Comparison of ENCODE assay signal across 26 cellular contexts in the genomic region with DNA sequence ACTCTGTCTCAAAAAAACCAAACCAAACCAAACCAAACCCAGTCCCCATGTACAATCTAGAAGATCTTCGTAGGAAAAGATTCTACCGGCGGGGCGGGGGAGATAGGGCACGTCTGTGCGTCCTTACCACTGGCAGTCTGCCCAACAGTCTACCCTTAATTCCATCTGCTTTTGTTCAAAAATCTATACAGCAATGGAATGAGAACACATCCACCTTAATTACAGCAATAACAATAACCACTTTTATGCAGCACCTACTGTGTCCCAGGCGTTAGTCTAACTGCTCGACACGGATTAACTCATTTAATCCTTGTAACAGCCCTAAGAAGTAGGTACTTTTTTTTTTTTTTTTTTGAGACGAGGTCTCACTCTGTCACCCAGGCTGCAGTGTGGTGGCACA. TPM values are rescaled to one million over a fixed set of nuclear protein-coding genes. Genes with fewer than 3 reads are reported as not detected.
A peak's percentile ranks its signal among the peaks of the same experiment; 100 is the strongest.
DNase-seq lines count a peak whose midpoint lies in the region; ATAC-seq, FAIRE-seq and TF ChIP-seq lines count a peak whose summit lies in the region.
"Had no signal": no experiment of that assay in that cellular context is flagged by ENCODE, and none has a peak within 500 bp of the region (broad histone marks: within the 10 kb centered on the region; RNA-seq: fewer than 3 reads in every experiment).

No MANE protein-coding gene starts in this region.

- H3K4me1 Mint-ChIP-seq in natural killer cell treated with Interleukin-12 subunit alpha and Interleukin-12 subunit beta and Interleukin-15 and Interleukin-18, amount 100 ng/mL, for 72 hours (ENCODE audit: low read depth in 2 of 2) = peaks cover 58 to 61% of the 10 kb centered on the region in 2 donors
- H3K4me1 Mint-ChIP-seq in natural killer cell (peaks cover 45 to 51% of the 10 kb centered on the region in 2 donors), astrocyte (ENCODE audit: low read depth, unreplicated experiment) (peaks cover 14% of the 10 kb centered on the region), type B pancreatic cell (ENCODE audit: unreplicated experiment) (peaks cover 26% of the 10 kb centered on the region)

- H3K4me1 ChIP-seq in Loucy (ENCODE audit: insufficient read depth, low read length, poor library complexity, severe bottlenecking) (peaks cover 58% of the 10 kb centered on the region), astrocyte (ENCODE audit: insufficient read depth, low read length) (peaks cover 17% of the 10 kb centered on the region)

- H3K27me3 Mint-ChIP-seq in natural killer cell treated with Interleukin-12 subunit alpha and Interleukin-12 subunit beta and Interleukin-15 and Interleukin-18, amount 100 ng/mL, for 72 hours = no peaks in the 10 kb centered on the region
- H3K27me3 Mint-ChIP-seq in natural killer cell (ENCODE audit: low read depth in 2 of 2) (no peaks in the 10 kb centered on the region), astrocyte (ENCODE audit: low read depth, unreplicated experiment) (no peaks in the 10 kb centered on the region), type B pancreatic cell (no peaks in the 10 kb centered on the region)

- H3K4me2 ChIP-seq in Loucy (ENCODE audit: low read depth, low read length, poor library complexity, severe bottlenecking) = peak overlapping the region; percentile 96
- peak overlapping the region; percentile 98 for H3K4me2 ChIP-seq in astrocyte (ENCODE audit: low read length)

- peak overlapping the region; percentile 32 for H3K4me3 Mint-ChIP-seq in natural killer cell treated with Interleukin-12 subunit alpha and Interleukin-12 subunit beta and Interleukin-15 and Interleukin-18, amount 100 ng/mL, for 72 hours
- H3K4me3 Mint-ChIP-seq in natural killer cell = no peak overlapping the region
- peak overlapping the region; percentile 34 for H3K4me3 Mint-ChIP-seq in astrocyte (ENCODE audit: unreplicated experiment)
- H3K4me3 Mint-ChIP-seq in type B pancreatic cell = peak overlapping the region; percentile 31

- no peaks in the 10 kb centered on the region for H3K9me2 ChIP-seq in Loucy (replicated peaks; ENCODE audit: low read depth, low read length)

- DNase-seq in natural killer cell treated with Interleukin-12 subunit alpha and Interleukin-12 subunit beta and Interleukin-15 and Interleukin-18, amount 100 ng/mL, for 72 hours (ENCODE audit: low spot score) = no peak
- no peak for DNase-seq in natural killer cell
- DNase-seq in astrocyte (ENCODE audit: low read depth) = no peak
- no peak for DNase-seq in type B pancreatic cell (ENCODE audit: extremely low spot score, unreplicated experiment)
- no peak for DNase-seq in NCI-H146 treated with DMSO at 0.1 percent for 48 hours (lab: John Stamatoyannopoulos, UW; ENCODE audit: unreplicated experiment)
- DNase-seq in NCI-H748 (lab: John Stamatoyannopoulos, UW; ENCODE audit: unreplicated experiment) = no peak
- no peak for DNase-seq in occipital lobe (lab: John Stamatoyannopoulos, UW)
- DNase-seq: activated CD4-positive, alpha-beta T cell treated with anti-CD3 and anti-CD28 coated beads, Interleukin-2, amount 50 U/mL, for 4 hours; amniotic stem cell; Caco-2; foreskin melanocyte; hypothalamus; islet precursor cell; NCI-H1436; NCI-H2171 treated with DMSO at 0.1 percent for 48 hours; NCI-H748 treated with DMSO at 0.1 percent for 48 hours; stimulated activated naive CD4-positive, alpha-beta T cell had no signal

- no peaks in the 10 kb centered on the region for H3K9me3 ChIP-seq in Loucy (ENCODE audit: insufficient read depth, low read depth, low read length)
- H3K9me3 ChIP-seq in astrocyte (ENCODE audit: insufficient read depth, low read depth, low read length) = no peaks in the 10 kb centered on the region
- H3K9me3 ChIP-seq: Caco-2, pancreas, tibial nerve had no signal

- H3K4me3 ChIP-seq in Loucy (ENCODE audit: low read length, poor library complexity, severe bottlenecking) = peak overlapping the region; percentile 88
- H3K4me3 ChIP-seq in astrocyte (ENCODE audit: insufficient read depth, low read depth, low read length) = no peak overlapping the region
- H3K4me3 ChIP-seq: pancreas, tibial nerve had no signal

- no peak for ATAC-seq in natural killer cell treated with Interleukin-12 subunit alpha and Interleukin-12 subunit beta and Interleukin-15 and Interleukin-18, amount 100 ng/mL, for 72 hours
- ATAC-seq in natural killer cell = no peak
- ATAC-seq: HepG2, pancreas, sciatic nerve had no signal

- peak overlapping the region; percentile 97 for H3K9ac ChIP-seq in Loucy (ENCODE audit: low read depth, low read length, poor library complexity, severe bottlenecking)
- H3K9ac ChIP-seq in astrocyte (ENCODE audit: low read length) = no peak overlapping the region

- peaks cover 24% of the 10 kb centered on the region for H3K36me3 Mint-ChIP-seq in natural killer cell treated with Interleukin-12 subunit alpha and Interleukin-12 subunit beta and Interleukin-15 and Interleukin-18, amount 100 ng/mL, for 72 hours
- H3K36me3 Mint-ChIP-seq in natural killer cell = no peaks in the 10 kb centered on the region
- H3K36me3 Mint-ChIP-seq in astrocyte (ENCODE audit: low read depth, unreplicated experiment) = peaks cover 10% of the 10 kb centered on the region
- peaks cover 26% of the 10 kb centered on the region for H3K36me3 Mint-ChIP-seq in type B pancreatic cell

- TF ChIP-seq CTCF in natural killer cell (IDR thresholded peaks at IDR 0.05) (no peak), Loucy (conservative IDR thresholded peaks at IDR 0.05; ENCODE audit: low read length) (no peak), astrocyte (IDR thresholded peaks at IDR 0.05; ENCODE audit: insufficient read depth, low read depth, low read length) (no peak), type B pancreatic cell (conservative IDR thresholded peaks at IDR 0.05) (no peak)

- H4K20me1 ChIP-seq in Loucy (ENCODE audit: insufficient read depth, low read length, poor library complexity, severe bottlenecking) = peaks cover 69% of the 10 kb centered on the region
- H4K20me1 ChIP-seq in astrocyte (ENCODE audit: insufficient read depth, low read length) = peaks cover 57% of the 10 kb centered on the region

- peaks cover 11% of the 10 kb centered on the region; the same call in 1 of the 2 replicates for H3F3A ChIP-seq in Loucy (ENCODE audit: low read depth)

- H3K9me3 Mint-ChIP-seq in natural killer cell treated with Interleukin-12 subunit alpha and Interleukin-12 subunit beta and Interleukin-15 and Interleukin-18, amount 100 ng/mL, for 72 hours = no peaks in the 10 kb centered on the region
- H3K9me3 Mint-ChIP-seq in natural killer cell = peaks cover 0 to 2% of the 10 kb centered on the region in 2 donors
- H3K9me3 Mint-ChIP-seq in astrocyte (ENCODE audit: unreplicated experiment) = no peaks in the 10 kb centered on the region
- H3K9me3 Mint-ChIP-seq in type B pancreatic cell = peaks cover 4% of the 10 kb centered on the region
- H3K9me3 Mint-ChIP-seq: activated T-helper 2 cell treated with anti-CD3 and anti-CD28 coated beads, Interferon-gamma antibody, Interleukin-2, Interleukin-4, amounts not matched to agents 10 μg/mL and 5 μg/mL and 100 μg/mL, durations not matched to agents 14 hours and 24 hours and 36 hours had no signal

- intact Hi-C loops in natural killer cell (cut with micrococcal nuclease) = no loop called here

- no peak for FAIRE-seq in astrocyte (lab: Jason Lieb, UNC)
- FAIRE-seq: GM19239, HepG2, pancreas had no signal

- H3K79me2 ChIP-seq in Loucy (ENCODE audit: insufficient read depth, low read length) = peaks cover 86% of the 10 kb centered on the region
- peaks cover 76% of the 10 kb centered on the region for H3K79me2 ChIP-seq in astrocyte (ENCODE audit: insufficient read depth, low read length)

- H3K27me3 ChIP-seq in Loucy (ENCODE audit: insufficient read depth, low read length, poor library complexity, severe bottlenecking) (peaks cover 7% of the 10 kb centered on the region), astrocyte (ENCODE audit: insufficient read depth, low read length) (no peaks in the 10 kb centered on the region)
- H3K27me3 ChIP-seq: pancreas, tibial nerve had no signal

- peaks cover 32% of the 10 kb centered on the region; the same call in 1 of the 2 replicates for H3K36me3 ChIP-seq in Loucy (ENCODE audit: insufficient read depth, low read length)
- H3K36me3 ChIP-seq in astrocyte (ENCODE audit: insufficient read depth, low read length) = peaks cover 6% of the 10 kb centered on the region

- no peak overlapping the region for H2AFZ ChIP-seq in Loucy (ENCODE audit: low read length)
- no peak overlapping the region for H2AFZ ChIP-seq in astrocyte (ENCODE audit: low read depth, low read length)

- H3K27ac Mint-ChIP-seq in natural killer cell treated with Interleukin-12 subunit alpha and Interleukin-12 subunit beta and Interleukin-15 and Interleukin-18, amount 100 ng/mL, for 72 hours = no peak overlapping the region
- no peak overlapping the region for H3K27ac Mint-ChIP-seq in natural killer cell
- H3K27ac Mint-ChIP-seq in astrocyte (ENCODE audit: unreplicated experiment) = no peak overlapping the region
- no peak overlapping the region for H3K27ac Mint-ChIP-seq in type B pancreatic cell
- H3K27ac Mint-ChIP-seq: activated T-helper 2 cell treated with anti-CD3 and anti-CD28 coated beads, Interferon-gamma antibody, Interleukin-2, Interleukin-4, amounts not matched to agents 10 μg/mL and 5 μg/mL and 100 μg/mL, durations not matched to agents 14 hours and 24 hours and 36 hours had no signal

- H3K27ac ChIP-seq in astrocyte (ENCODE audit: low read depth, low read length) = no peak overlapping the region
- H3K27ac ChIP-seq: pancreas, tibial nerve had no signal

RNA-seq across cellular contexts. Expression of a gene that starts 2.5 kb away (rescaled TPM):
- total RNA-seq in natural killer cell treated with Interleukin-12 subunit alpha and Interleukin-12 subunit beta and Interleukin-15 and Interleukin-18, amount 100 ng/mL, for 72 hours = 10 to 100 TPM; 12.1 to 12.4 TPM
- total RNA-seq in natural killer cell (10 to 100 TPM; 11.7 to 15.4 (median 14.2) TPM), astrocyte (30.8 and 35.5 TPM in 2 replicates), type B pancreatic cell (ENCODE audit: low replicate concordance) (18.1 and 21.4 TPM in 2 replicates), occipital lobe (8.6 TPM)

RNA-seq across cellular contexts. Expression of a gene that starts 2.8 kb away (rescaled TPM):
- total RNA-seq in natural killer cell treated with Interleukin-12 subunit alpha and Interleukin-12 subunit beta and Interleukin-15 and Interleukin-18, amount 100 ng/mL, for 72 hours = 100 to 1,000 TPM; 109 to 187 TPM
- total RNA-seq in natural killer cell (10 to 100 TPM; 34.2 to 57.4 (median 40.9) TPM), astrocyte (42.7 and 49.5 TPM in 2 replicates), type B pancreatic cell (ENCODE audit: low replicate concordance) (77.4 and 88.8 TPM in 2 replicates), occipital lobe (23.9 TPM)

RNA-seq across cellular contexts. Expression of a gene that starts 29.8 kb away (rescaled TPM):
- total RNA-seq in natural killer cell treated with Interleukin-12 subunit alpha and Interleukin-12 subunit beta and Interleukin-15 and Interleukin-18, amount 100 ng/mL, for 72 hours = 10 to 100 TPM in 1 of 2 donors, 1 to 10 TPM in 1; 2.4 to 15.1 TPM
- total RNA-seq in natural killer cell (1 to 10 TPM; 3.0 to 3.8 (median 3.4) TPM), astrocyte (0.27 and 0.50 TPM in 2 replicates), type B pancreatic cell (ENCODE audit: low replicate concordance) (0.58 and 0.74 TPM in 2 replicates), occipital lobe (not detected)
- total RNA-seq: HepG2, MCF 10A had no signal

RNA-seq across cellular contexts. Expression of a gene that starts 34.5 kb away (rescaled TPM):
- not detected for total RNA-seq in natural killer cell treated with Interleukin-12 subunit alpha and Interleukin-12 subunit beta and Interleukin-15 and Interleukin-18, amount 100 ng/mL, for 72 hours
- total RNA-seq in natural killer cell (under 1 TPM in 2 of 3 donors, not detected in 1; 0.40 to 0.75 TPM), astrocyte (not detected in 2 replicates), type B pancreatic cell (ENCODE audit: low replicate concordance) (0.27 and 0.36 TPM in 2 replicates), occipital lobe (0.31 TPM)
- total RNA-seq: activated T-helper 2 cell treated with anti-CD3 and anti-CD28 coated beads, Interferon-gamma antibody, Interleukin-2, Interleukin-4, amounts not matched to agents 10 μg/mL and 5 μg/mL and 100 μg/mL, durations not matched to agents 14 hours and 24 hours and 36 hours; Caco-2; HepG2; lung microvascular endothelial cell; MCF 10A had no signal

RNA-seq across cellular contexts. Expression of a gene that starts 49.0 kb away (rescaled TPM):
- total RNA-seq in natural killer cell treated with Interleukin-12 subunit alpha and Interleukin-12 subunit beta and Interleukin-15 and Interleukin-18, amount 100 ng/mL, for 72 hours = 10 to 100 TPM; 26.0 to 34.0 TPM
- total RNA-seq in natural killer cell (10 to 100 TPM; 45.8 to 59.7 (median 54.4) TPM), astrocyte (29.1 and 32.2 TPM in 2 replicates), type B pancreatic cell (ENCODE audit: low replicate concordance) (33.9 and 45.9 TPM in 2 replicates), occipital lobe (6.1 TPM)
